In the genomic region with DNA sequence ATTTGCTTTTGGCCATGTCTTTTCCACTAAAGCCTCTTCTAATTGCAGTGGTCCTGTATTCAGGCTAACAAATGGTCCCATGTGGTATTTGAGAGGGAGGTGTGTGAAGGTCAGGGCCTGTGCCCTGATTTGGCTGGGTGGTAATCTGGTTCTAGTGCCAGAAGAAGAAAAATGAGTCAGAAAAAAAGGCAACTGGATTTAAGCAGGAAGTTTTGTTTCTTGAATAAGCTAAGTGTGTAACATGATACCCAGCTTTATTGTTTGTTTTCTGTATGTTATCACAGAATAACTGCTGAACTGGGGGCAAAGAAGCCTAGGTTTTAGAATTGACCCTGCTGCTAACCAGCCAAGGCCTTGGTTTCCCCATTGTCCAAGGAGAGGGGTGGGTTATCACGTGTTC, we compare ENCODE assay signal across 23 cellular contexts.
DNase-seq lines count a peak whose midpoint lies in the region; ATAC-seq and TF ChIP-seq lines count a peak whose summit lies in the region.
"Had no signal": no experiment of that assay in that cellular context is flagged by ENCODE, and none has a peak within 500 bp of the region (broad histone marks: within the 10 kb centered on the region; RNA-seq: fewer than 3 reads in every experiment).

No MANE protein-coding gene starts in this region.

- peak; percentile 53 for ATAC-seq in SK-N-SH treated with all-trans-retinoic acid at 6 μM for 48 hours
- ATAC-seq in HG03175 (IDR thresholded peaks at IDR 0.05; ENCODE audit: unreplicated experiment) = no peak
- ATAC-seq: activated T-helper 17 cell treated with anti-CD3 and anti-CD28 coated beads, Interleukin-2, amount 50 U/mL, for 72 hours; GM12878; right lobe of liver; T-helper 17 cell had no signal

- H3K4me3 ChIP-seq in SK-N-SH (ENCODE audit: low read depth in 2 of 2, low read length in 1 of 2) (no peak overlapping the region), adipocyte (ENCODE audit: low read length) (no peak overlapping the region), fibroblast of villous mesenchyme (ENCODE audit: low read depth, low read length) (no peak overlapping the region), Peyer's patch (no peak overlapping the region)
- no peak overlapping the region for H3K4me3 ChIP-seq in CD8-positive, alpha-beta memory T cell (ENCODE audit: low read length)
- H3K4me3 ChIP-seq: GM12878, right lobe of liver, SJCRH30 had no signal

- no peaks in the 10 kb centered on the region for H4K20me1 ChIP-seq in SK-N-SH (ENCODE audit: insufficient read depth)

- H3K9me3 ChIP-seq in SK-N-SH = no peaks in the 10 kb centered on the region
- no peaks in the 10 kb centered on the region for H3K9me3 ChIP-seq in adipocyte (ENCODE audit: control insufficient read depth, low read length)
- H3K9me3 ChIP-seq in CD8-positive, alpha-beta memory T cell (ENCODE audit: low read length) = no peaks in the 10 kb centered on the region
- no peaks in the 10 kb centered on the region for H3K9me3 ChIP-seq in Peyer's patch
- H3K9me3 ChIP-seq: right lobe of liver, SJCRH30 had no signal

- H3K27ac ChIP-seq in SK-N-SH (ENCODE audit: low read depth in 2 of 2, low read length in 1 of 2) (no peak overlapping the region; a peak in 1 of 4 replicates), Peyer's patch (no peak overlapping the region)
- H3K27ac ChIP-seq in CD8-positive, alpha-beta memory T cell (ENCODE audit: low read depth, low read length) = no peak overlapping the region
- H3K27ac ChIP-seq: right lobe of liver, SJCRH30 had no signal

- no peaks in the 10 kb centered on the region for H3K9me3 Mint-ChIP-seq in CD8-positive, alpha-beta memory T cell
- H3K9me3 Mint-ChIP-seq: activated T-helper 17 cell treated with anti-CD3 and anti-CD28 coated beads, Interleukin-2, amount 50 U/mL, for 72 hours; dendritic cell treated with granulocyte-macrophage colony-stimulating factor and Interleukin-4, amounts not matched to agents 40 ng/mL and 50 ng/mL, for 4 days had no signal

- no peaks in the 10 kb centered on the region for H3K9me2 ChIP-seq in SK-N-SH

- peaks cover 3% of the 10 kb centered on the region for H3F3A ChIP-seq in SK-N-SH (replicated peaks; ENCODE audit: insufficient read depth)

- peaks cover 21 to 64% (median 49%) of the 10 kb centered on the region in 3 donors for H3K36me3 Mint-ChIP-seq in CD8-positive, alpha-beta memory T cell

- no peak for DNase-seq in SK-N-SH
- peak; percentile 36 for DNase-seq in adipocyte (ENCODE audit: low read depth)
- DNase-seq in fibroblast of villous mesenchyme (ENCODE audit: low read depth) = peak; percentile 31
- DNase-seq in CD8-positive, alpha-beta memory T cell = no peak
- no peak for DNase-seq in Peyer's patch
- DNase-seq in medulla oblongata (ENCODE audit: extremely low spot score) = no peak
- DNase-seq: activated CD4-positive, alpha-beta T cell treated with anti-CD3 and anti-CD28 coated beads, Interleukin-2, amount 10 ng/mL, durations not matched to agents 7 days and 5 days; activated naive CD8-positive, alpha-beta T cell treated with anti-CD3 and anti-CD28 coated beads, Interleukin-2, amount 10 ng/mL, durations not matched to agents 7 days and 5 days; GOT3; KG1; mesenchymal stem cell; NCI-H1930; NCI-H524 treated with DMSO at 0.1 percent for 48 hours; occipital lobe; right lobe of liver; SJCRH30; stimulated activated CD4-positive, alpha-beta T cell treated with anti-CD3 and anti-CD28 coated beads, Interleukin-15, amount 100 ng/mL, for 24 hours; T-helper 17 cell had no signal

- H3K27me3 ChIP-seq in SK-N-SH (ENCODE audit: insufficient read depth) (no peaks in the 10 kb centered on the region), adipocyte (replicated peaks; ENCODE audit: control insufficient read depth, insufficient read depth, low read length) (no peaks in the 10 kb centered on the region), Peyer's patch (no peaks in the 10 kb centered on the region)
- no peaks in the 10 kb centered on the region for H3K27me3 ChIP-seq in CD8-positive, alpha-beta memory T cell (ENCODE audit: insufficient read depth, low read length, poor library complexity, severe bottlenecking)
- H3K27me3 ChIP-seq: right lobe of liver, SJCRH30 had no signal

- H3K4me1 ChIP-seq in SK-N-SH (ENCODE audit: control insufficient read depth in 1 of 2, insufficient read depth in 2 of 2, low read depth in 1 of 2, low read length in 1 of 2) = peaks cover 0 to 28% of the 10 kb centered on the region in 2 experiments; a peak in 3 of 4 replicates
- H3K4me1 ChIP-seq in adipocyte (ENCODE audit: control insufficient read depth, insufficient read depth, low read length) = peaks cover 20% of the 10 kb centered on the region
- H3K4me1 ChIP-seq in CD8-positive, alpha-beta memory T cell (ENCODE audit: insufficient read depth, low read length) = no peaks in the 10 kb centered on the region
- H3K4me1 ChIP-seq in Peyer's patch = peaks cover 0 to 8% (median 0%) of the 10 kb centered on the region in 4 donors

- no peak for TF ChIP-seq CTCF in SK-N-SH (IDR thresholded peaks at IDR 0.05)
- no peak for TF ChIP-seq CTCF in fibroblast of villous mesenchyme (IDR thresholded peaks at IDR 0.05; ENCODE audit: insufficient read depth, low read depth, low read length)
- TF ChIP-seq CTCF in Peyer's patch (IDR thresholded peaks at IDR 0.05) = no peak

- WGBS in SK-N-SH (ENCODE audit: low lambda C conversion rate) = 83% methylated on average over 1 of the region's 1 CpG

- H3K79me2 ChIP-seq in SK-N-SH (ENCODE audit: insufficient read depth) = no peaks in the 10 kb centered on the region; the same call in 1 of the 2 replicates

- TF ChIP-seq POLR2A in Peyer's patch (IDR thresholded peaks at IDR 0.05) = no peak

- H3K36me3 ChIP-seq in SK-N-SH (replicated peaks in 1 of 2; ENCODE audit: control insufficient read depth in 1 of 2, insufficient read depth in 2 of 2, low read length in 1 of 2) (peaks cover 36 to 62% of the 10 kb centered on the region in 2 experiments), adipocyte (ENCODE audit: control insufficient read depth, insufficient read depth, low read length, severe bottlenecking) (peaks cover 82% of the 10 kb centered on the region), Peyer's patch (peaks cover 0 to 19% (median 0%) of the 10 kb centered on the region in 3 donors)
- peaks cover 7% of the 10 kb centered on the region for H3K36me3 ChIP-seq in CD8-positive, alpha-beta memory T cell (ENCODE audit: insufficient read depth, low read length)

- no peaks in the 10 kb centered on the region for H3K27me3 Mint-ChIP-seq in CD8-positive, alpha-beta memory T cell
- H3K27me3 Mint-ChIP-seq: activated CD4-positive, alpha-beta T cell treated with anti-CD3 and anti-CD28 coated beads, Interleukin-2, amount 10 ng/mL, durations not matched to agents 7 days and 5 days; activated naive CD8-positive, alpha-beta T cell treated with anti-CD3 and anti-CD28 coated beads, Interleukin-2, amount 10 ng/mL, durations not matched to agents 7 days and 5 days; activated T-helper 17 cell treated with anti-CD3 and anti-CD28 coated beads, Interleukin-2, amount 50 U/mL, for 72 hours; dendritic cell treated with granulocyte-macrophage colony-stimulating factor and Interleukin-4, amounts not matched to agents 40 ng/mL and 50 ng/mL, for 4 days; T-helper 17 cell had no signal

- TF ChIP-seq EP300 in SK-N-SH (IDR thresholded peaks at IDR 0.05; ENCODE audit: borderline replicate concordance in 1 of 2, low read depth in 1 of 2, low read length in 1 of 2) = no peak

- H3K4me1 Mint-ChIP-seq in CD8-positive, alpha-beta memory T cell = peaks cover 8 to 17% (median 11%) of the 10 kb centered on the region in 3 donors

- CTCF ChIA-PET in SK-N-SH (lab: Yijun Ruan, JAX) = interaction anchor here (1.0 to 1.4 kb wide), 2 partner anchors 11 to 16 kb away, joined by 3 read pairs; no protein-coding TSS in a partner anchor
- CTCF ChIA-PET in CD8-positive, alpha-beta memory T cell (lab: Charles Lee) = no interaction called here

- no peak overlapping the region for H3K27ac Mint-ChIP-seq in CD8-positive, alpha-beta memory T cell
- H3K27ac Mint-ChIP-seq: activated CD4-positive, alpha-beta T cell treated with anti-CD3 and anti-CD28 coated beads, Interleukin-2, amount 10 ng/mL, durations not matched to agents 7 days and 5 days; activated naive CD8-positive, alpha-beta T cell treated with anti-CD3 and anti-CD28 coated beads, Interleukin-2, amount 10 ng/mL, durations not matched to agents 7 days and 5 days; activated T-helper 17 cell treated with anti-CD3 and anti-CD28 coated beads, Interleukin-2, amount 50 U/mL, for 72 hours; dendritic cell treated with granulocyte-macrophage colony-stimulating factor and Interleukin-4, amounts not matched to agents 40 ng/mL and 50 ng/mL, for 4 days; T-helper 17 cell had no signal

- no peak overlapping the region; the same call in 1 of the 2 replicates for H3K4me2 ChIP-seq in SK-N-SH

- TF ChIP-seq RAD21 in SK-N-SH (IDR thresholded peaks at IDR 0.05; ENCODE audit: low read length) = no peak

- H3K9ac ChIP-seq in SK-N-SH (no peak overlapping the region), adipocyte (ENCODE audit: low read length) (no peak overlapping the region)

- POLR2A ChIA-PET in SK-N-SH (lab: Yijun Ruan, JAX) = no interaction called here
- POLR2A ChIA-PET in CD8-positive, alpha-beta memory T cell (lab: Charles Lee) = no interaction called here

- no peak overlapping the region for H2AFZ ChIP-seq in SK-N-SH (ENCODE audit: low read depth)

- no peak overlapping the region for H3K4me3 Mint-ChIP-seq in CD8-positive, alpha-beta memory T cell
- H3K4me3 Mint-ChIP-seq: activated CD4-positive, alpha-beta T cell treated with anti-CD3 and anti-CD28 coated beads, Interleukin-2, amount 10 ng/mL, durations not matched to agents 7 days and 5 days; activated naive CD8-positive, alpha-beta T cell treated with anti-CD3 and anti-CD28 coated beads, Interleukin-2, amount 10 ng/mL, durations not matched to agents 7 days and 5 days; activated T-helper 17 cell treated with anti-CD3 and anti-CD28 coated beads, Interleukin-2, amount 50 U/mL, for 72 hours; dendritic cell treated with granulocyte-macrophage colony-stimulating factor and Interleukin-4, amounts not matched to agents 40 ng/mL and 50 ng/mL, for 4 days; T-helper 17 cell had no signal

TF ChIP-seq in SK-N-SH, 30 proteins besides CTCF, POLR2A, EP300 and RAD21 (continues in another document):
- TF ChIP-seq, protein P1, sequence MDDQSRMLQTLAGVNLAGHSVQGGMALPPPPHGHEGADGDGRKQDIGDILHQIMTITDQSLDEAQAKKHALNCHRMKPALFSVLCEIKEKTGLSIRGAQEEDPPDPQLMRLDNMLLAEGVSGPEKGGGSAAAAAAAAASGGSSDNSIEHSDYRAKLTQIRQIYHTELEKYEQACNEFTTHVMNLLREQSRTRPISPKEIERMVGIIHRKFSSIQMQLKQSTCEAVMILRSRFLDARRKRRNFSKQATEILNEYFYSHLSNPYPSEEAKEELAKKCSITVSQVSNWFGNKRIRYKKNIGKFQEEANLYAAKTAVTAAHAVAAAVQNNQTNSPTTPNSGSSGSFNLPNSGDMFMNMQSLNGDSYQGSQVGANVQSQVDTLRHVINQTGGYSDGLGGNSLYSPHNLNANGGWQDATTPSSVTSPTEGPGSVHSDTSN (IDR thresholded peaks at IDR 0.05) = no peak
- TF ChIP-seq RFX5 (IDR thresholded peaks at IDR 0.05; ENCODE audit: low read length) (no peak), MEF2A (IDR thresholded peaks at IDR 0.05; ENCODE audit: borderline replicate concordance, low read depth) (no peak), CHD2 (IDR thresholded peaks at IDR 0.05; ENCODE audit: low read length, partially characterized antibody) (no peak), FOXM1 (IDR thresholded peaks at IDR 0.05; ENCODE audit: low read depth) (no peak), TCF12 (IDR thresholded peaks at IDR 0.05) (no peak)

Comparison
In these comparisons a context has a peak if more than half of its experiments do, and no peak if none do; other contexts are left out.
1. DNase-seq: peak in adipocyte (single experiment) and fibroblast of villous mesenchyme (single experiment); none in SK-N-SH (single experiment), CD8-positive, alpha-beta memory T cell (0 of 5), Peyer's patch (0 of 3) and medulla oblongata (single experiment).